ENCODE assay signal across 16 cellular contexts in the genomic region with DNA sequence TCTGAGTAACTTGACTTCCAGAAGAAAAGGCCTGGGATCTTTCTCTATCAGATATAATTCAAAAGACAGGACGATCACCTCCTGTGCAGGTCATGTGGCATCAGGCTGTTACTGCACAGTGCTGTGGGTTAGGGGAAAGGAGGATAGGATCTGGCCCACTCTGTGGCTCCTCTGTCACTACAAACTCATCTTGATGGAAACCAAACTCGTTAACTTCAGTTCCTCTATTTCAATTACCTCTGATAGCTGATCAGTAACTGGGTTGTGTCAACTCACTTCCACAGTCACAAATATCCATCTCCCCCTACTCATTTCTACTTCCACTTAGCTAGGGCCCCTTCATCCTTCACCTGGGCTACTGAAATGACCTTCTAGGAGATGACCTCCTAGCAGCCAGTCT.
DNase-seq lines count a peak whose midpoint lies in the region; ATAC-seq, FAIRE-seq and TF ChIP-seq lines count a peak whose summit lies in the region.
"Had no signal": no experiment of that assay in that cellular context is flagged by ENCODE, and none has a peak within 500 bp of the region (broad histone marks: within the 10 kb centered on the region; RNA-seq: fewer than 3 reads in every experiment).

No MANE protein-coding gene starts in this region.

- 29% methylated on average over 2 of the region's 2 CpGs for WGBS in GM12878 (ENCODE audit: insufficient coverage, insufficient replicate concordance, low lambda C conversion rate, missing lambda C conversion rate)
- WGBS in pancreas, 2 donors: 62 to 81% methylated on average over 2 of the region's 2 CpGs

- CTCF ChIA-PET in GM12878 (lab: Yijun Ruan, JAX): interaction anchor here (2.9 kb wide), 1 partner anchor 10 kb away, joined by 8 read pairs; no protein-coding TSS in a partner anchor

- TF ChIP-seq EP300 in GM12878 (IDR thresholded peaks at IDR 0.05; ENCODE audit: borderline replicate concordance in 1 of 2, control insufficient read depth in 1 of 2, low read depth in 2 of 2, low read length in 2 of 2): no peak

- no peaks in the 10 kb centered on the region for H4K20me1 ChIP-seq in GM12878 (ENCODE audit: control insufficient read depth, insufficient read depth)

- BruUV-seq in GM12878 (replicated peaks; lab: Mats Ljungman, UMichigan): no TSS peak

- H3K27ac Mint-ChIP-seq in activated T-helper 17 cell treated with anti-CD3 and anti-CD28 coated beads, Interleukin-2, amount 50 U/mL, for 72 hours: no peak overlapping the region
- H3K27ac Mint-ChIP-seq: CD4-positive, alpha-beta memory T cell; GM23338; H9 had no signal

- peaks cover 14% of the 10 kb centered on the region for H3K27me3 Mint-ChIP-seq in activated T-helper 17 cell treated with anti-CD3 and anti-CD28 coated beads, Interleukin-2, amount 50 U/mL, for 72 hours

- no peak overlapping the region for H3K4me2 ChIP-seq in GM12878 (ENCODE audit: control insufficient read depth, insufficient read depth)
- H3K4me2 ChIP-seq: GM23338 had no signal

- H3K4me1 ChIP-seq in GM12878 (ENCODE audit: control insufficient read depth, insufficient read depth, low read length) (peaks cover 23% of the 10 kb centered on the region), pancreas (no peaks in the 10 kb centered on the region)

- H3K4me1 Mint-ChIP-seq in activated T-helper 17 cell treated with anti-CD3 and anti-CD28 coated beads, Interleukin-2, amount 50 U/mL, for 72 hours: no peaks in the 10 kb centered on the region

- no peaks in the 10 kb centered on the region for H3K36me3 ChIP-seq in GM12878 (ENCODE audit: control insufficient read depth in 2 of 2, insufficient read depth in 2 of 2, low read length in 1 of 2)
- no peaks in the 10 kb centered on the region for H3K36me3 ChIP-seq in pancreas

- H2AFZ ChIP-seq in GM12878 (ENCODE audit: control insufficient read depth, low read depth, low read length): no peak overlapping the region
- H2AFZ ChIP-seq: GM23338 had no signal

- TF ChIP-seq RAD21 in GM12878 (IDR thresholded peaks at IDR 0.05; ENCODE audit: insufficient read depth, low read depth, low read length): no peak

- H3K4me3 ChIP-seq in GM12878: no peak overlapping the region
- H3K4me3 ChIP-seq in pancreas: no peak overlapping the region
- H3K4me3 ChIP-seq: GM23338 had no signal

- POLR2A ChIA-PET in GM12878 (lab: Charles Lee): no interaction called here

- SMC1A ChIA-PET in GM12878 (lab: Charles Lee; ENCODE audit: uncharacterized antibody, unreplicated experiment): interaction anchor here (0.8 kb wide), 1 partner anchor 252 kb away, joined by 3 read pairs; no protein-coding TSS in a partner anchor

- in situ Hi-C loops in GM12878 (cut with MboI): loop anchor here (10.0 kb wide), 1 partner anchor 941 kb away; no protein-coding TSS in a partner anchor

- H3K27me3 ChIP-seq in GM12878 (replicated peaks in 1 of 2; ENCODE audit: control insufficient read depth in 2 of 2, insufficient read depth in 2 of 2, low read length in 1 of 2) (no peaks in the 10 kb centered on the region), pancreas (no peaks in the 10 kb centered on the region)

- ATAC-seq in GM18868 (IDR thresholded peaks at IDR 0.05; ENCODE audit: unreplicated experiment): peak; percentile 34
- peak; percentile 48 for ATAC-seq in HG02870 (IDR thresholded peaks at IDR 0.05; ENCODE audit: unreplicated experiment)
- peak; percentile 51 for ATAC-seq in GM12878
- ATAC-seq in pancreas: no peak
- ATAC-seq in activated T-helper 17 cell treated with anti-CD3 and anti-CD28 coated beads, Interleukin-2, amount 50 U/mL, for 72 hours (replicated peaks): no peak
- ATAC-seq: GM23338, HCT116 had no signal

- no peak overlapping the region for H3K4me3 Mint-ChIP-seq in activated T-helper 17 cell treated with anti-CD3 and anti-CD28 coated beads, Interleukin-2, amount 50 U/mL, for 72 hours
- H3K4me3 Mint-ChIP-seq: CD4-positive, alpha-beta memory T cell; GM23338; H9 had no signal

- no peak for TF ChIP-seq POLR2A in GM12878 (IDR thresholded peaks at IDR 0.05; ENCODE audit: low read depth, low read length)

- H3K9me3 ChIP-seq in GM12878 (replicated peaks; ENCODE audit: control insufficient read depth, insufficient read depth, low read length) (no peaks in the 10 kb centered on the region), pancreas (no peaks in the 10 kb centered on the region)

- DNase-seq in GM12878 (ENCODE audit: low read depth, low spot score) (no peak), pancreas (no peak), HTR-8/SVneo (ENCODE audit: insufficient read length, low spot score) (no peak)
- DNase-seq: C1 segment of cervical spinal cord; Calu3; CD4-positive, alpha-beta memory T cell; COR-L47; DMS153; DND-41; H9 had no signal

- RAD21 ChIA-PET in GM12878 (lab: Charles Lee; ENCODE audit: unreplicated experiment): interaction anchor here (1.0 kb wide), 1 partner anchor 150 kb away, joined by 3 read pairs; no protein-coding TSS in a partner anchor

- no peak overlapping the region for H3K9ac ChIP-seq in GM12878 (ENCODE audit: control insufficient read depth, insufficient read depth, low read length)

- H3K27ac ChIP-seq in GM12878 (ENCODE audit: control insufficient read depth, insufficient read depth): no peak overlapping the region
- no peak overlapping the region for H3K27ac ChIP-seq in pancreas

- no peaks in the 10 kb centered on the region for H3K79me2 ChIP-seq in GM12878 (ENCODE audit: control insufficient read depth, insufficient read depth, low read length)

- no peaks in the 10 kb centered on the region for H3K9me3 Mint-ChIP-seq in activated T-helper 17 cell treated with anti-CD3 and anti-CD28 coated beads, Interleukin-2, amount 50 U/mL, for 72 hours
- H3K9me3 Mint-ChIP-seq: CD4-positive, alpha-beta memory T cell; GM23338; H9 had no signal

- TF ChIP-seq CTCF in GM12878 (IDR thresholded peaks at IDR 0.05 in 2 of 3, conservative IDR thresholded peaks at IDR 0.05 in 1 of 3; ENCODE audit: control insufficient read depth in 2 of 3, extremely low read depth in 1 of 3, insufficient read depth in 1 of 3, low read depth in 3 of 3, low read length in 3 of 3) (no peak), pancreas (IDR thresholded peaks at IDR 0.05) (no peak)

- no peak for FAIRE-seq in GM12878 (lab: Jason Lieb, UNC)
- FAIRE-seq in pancreas (lab: Jason Lieb, UNC): no peak
- FAIRE-seq in HTR-8/SVneo (lab: Jason Lieb, UNC): no peak
- FAIRE-seq: G401.6 had no signal

- intact Hi-C loops in GM12878 (cut with micrococcal nuclease; ENCODE audit: unreplicated experiment) (no loop called here), pancreas (cut with DNase I) (loop anchor here in 1 of 3 donors (10.0 kb wide), 1 partner anchor 141 kb away; no protein-coding TSS in a partner anchor)

- no peaks in the 10 kb centered on the region for H3K36me3 Mint-ChIP-seq in activated T-helper 17 cell treated with anti-CD3 and anti-CD28 coated beads, Interleukin-2, amount 50 U/mL, for 72 hours (ENCODE audit: low read depth)
- H3K36me3 Mint-ChIP-seq: CD4-positive, alpha-beta memory T cell had no signal

TF ChIP-seq in GM12878, 131 proteins besides CTCF, POLR2A, EP300 and RAD21:
- no peak for TF ChIP-seq YBX1 (IDR thresholded peaks at IDR 0.05)
- peak; percentile 70; the same call in 1 of the 2 replicates for TF ChIP-seq SPI1 (IDR thresholded peaks at IDR 0.05; ENCODE audit: borderline replicate concordance, insufficient read depth, low read depth, low read length)
- no peak for TF ChIP-seq MEF2A (IDR thresholded peaks at IDR 0.05; ENCODE audit: insufficient read depth, low read depth, low read length)
- TF ChIP-seq, protein P1, sequence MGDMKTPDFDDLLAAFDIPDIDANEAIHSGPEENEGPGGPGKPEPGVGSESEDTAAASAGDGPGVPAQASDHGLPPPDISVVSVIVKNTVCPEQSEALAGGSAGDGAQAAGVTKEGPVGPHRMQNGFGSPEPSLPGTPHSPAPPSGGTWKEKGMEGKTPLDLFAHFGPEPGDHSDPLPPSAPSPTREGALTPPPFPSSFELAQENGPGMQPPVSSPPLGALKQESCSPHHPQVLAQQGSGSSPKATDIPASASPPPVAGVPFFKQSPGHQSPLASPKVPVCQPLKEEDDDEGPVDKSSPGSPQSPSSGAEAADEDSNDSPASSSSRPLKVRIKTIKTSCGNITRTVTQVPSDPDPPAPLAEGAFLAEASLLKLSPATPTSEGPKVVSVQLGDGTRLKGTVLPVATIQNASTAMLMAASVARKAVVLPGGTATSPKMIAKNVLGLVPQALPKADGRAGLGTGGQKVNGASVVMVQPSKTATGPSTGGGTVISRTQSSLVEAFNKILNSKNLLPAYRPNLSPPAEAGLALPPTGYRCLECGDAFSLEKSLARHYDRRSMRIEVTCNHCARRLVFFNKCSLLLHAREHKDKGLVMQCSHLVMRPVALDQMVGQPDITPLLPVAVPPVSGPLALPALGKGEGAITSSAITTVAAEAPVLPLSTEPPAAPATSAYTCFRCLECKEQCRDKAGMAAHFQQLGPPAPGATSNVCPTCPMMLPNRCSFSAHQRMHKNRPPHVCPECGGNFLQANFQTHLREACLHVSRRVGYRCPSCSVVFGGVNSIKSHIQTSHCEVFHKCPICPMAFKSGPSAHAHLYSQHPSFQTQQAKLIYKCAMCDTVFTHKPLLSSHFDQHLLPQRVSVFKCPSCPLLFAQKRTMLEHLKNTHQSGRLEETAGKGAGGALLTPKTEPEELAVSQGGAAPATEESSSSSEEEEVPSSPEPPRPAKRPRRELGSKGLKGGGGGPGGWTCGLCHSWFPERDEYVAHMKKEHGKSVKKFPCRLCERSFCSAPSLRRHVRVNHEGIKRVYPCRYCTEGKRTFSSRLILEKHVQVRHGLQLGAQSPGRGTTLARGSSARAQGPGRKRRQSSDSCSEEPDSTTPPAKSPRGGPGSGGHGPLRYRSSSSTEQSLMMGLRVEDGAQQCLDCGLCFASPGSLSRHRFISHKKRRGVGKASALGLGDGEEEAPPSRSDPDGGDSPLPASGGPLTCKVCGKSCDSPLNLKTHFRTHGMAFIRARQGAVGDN (IDR thresholded peaks at IDR 0.05): no peak

Comparison
In these comparisons a context has a peak if more than half of its experiments do, and no peak if none do; other contexts are left out.
1. ATAC-seq: peak in GM18868 (single experiment), HG02870 (single experiment) and GM12878 (single experiment); none in pancreas (0 of 4) and activated T-helper 17 cell treated with anti-CD3 and anti-CD28 coated beads, Interleukin-2, amount 50 U/mL, for 72 hours (single experiment).